ENCODE assay signal across 21 cellular contexts in genomic region chr5:151895660-151896040, GRCh38. TPM values are rescaled to one million over a fixed set of nuclear protein-coding genes. Genes with fewer than 3 reads are reported as not detected.
DNase-seq lines count a peak whose midpoint lies in the region; ATAC-seq, FAIRE-seq and TF ChIP-seq lines count a peak whose summit lies in the region.
"Had no signal": no experiment of that assay in that cellular context is flagged by ENCODE, and none has a peak within 500 bp of the region (broad histone marks: within the 10 kb centered on the region; RNA-seq: fewer than 3 reads in every experiment).

No MANE protein-coding gene starts in this region.

- H3K4me3 ChIP-seq in fibroblast of villous mesenchyme (ENCODE audit: low read depth, low read length): no peak overlapping the region
- peak overlapping the region; percentile 42 for H3K4me3 ChIP-seq in skeletal muscle satellite cell (ENCODE audit: low read length)
- H3K4me3 ChIP-seq in transverse colon: no peak overlapping the region
- H3K4me3 ChIP-seq: heart right ventricle had no signal

- peak overlapping the region; percentile 10 for H3K9ac ChIP-seq in skeletal muscle satellite cell (ENCODE audit: low read depth, low read length)

- in situ Hi-C loops in transverse colon (cut with MboI; ENCODE audit: low pct_ligation_motif_present in 1 of 4, low pct_unique_long_range_greater_than_20kb in 1 of 4, low sequenced_read_pairs in 3 of 4): no loop called here

- H3K4me2 ChIP-seq in skeletal muscle satellite cell (ENCODE audit: low read length): peak overlapping the region; percentile 66

- WGBS in transverse colon (ENCODE audit: low coverage in 1 of 2), 2 donors: 64 to 75% methylated on average over 4 of the region's 5 CpGs

- no peaks in the 10 kb centered on the region for H3K36me3 ChIP-seq in skeletal muscle satellite cell (ENCODE audit: insufficient read depth, low read length)
- no peaks in the 10 kb centered on the region for H3K36me3 ChIP-seq in transverse colon
- H3K36me3 ChIP-seq: heart right ventricle had no signal

- H3K27me3 ChIP-seq in skeletal muscle satellite cell (ENCODE audit: control insufficient read depth, insufficient read depth, low read length) (no peaks in the 10 kb centered on the region), transverse colon (no peaks in the 10 kb centered on the region)
- H3K27me3 ChIP-seq: heart right ventricle had no signal

- DNase-seq in H54 (ENCODE audit: insufficient read length, low spot score) (peak; percentile 7), RWPE1 (ENCODE audit: low spot score) (no peak), fibroblast of villous mesenchyme (ENCODE audit: low read depth) (peak; percentile 1), SKM-1 treated with dmso at 0.1 percent for 144 hours (lab: John Stamatoyannopoulos, UW; ENCODE audit: unreplicated experiment) (no peak), transverse colon (no peak)
- DNase-seq: activated B cell treated with CpG ODN at 0.5 μM for 24 hours; activated CD8-positive, alpha-beta memory T cell treated with anti-CD3 and anti-CD28 coated beads, Interleukin-2, amount 10 ng/mL, durations not matched to agents 7 days and 5 days; activated effector memory CD4-positive, alpha-beta T cell treated with anti-CD3 and anti-CD28 coated beads, Interleukin-2, amount 50 U/mL, for 16 hours; anterior cingulate cortex; DND-41; heart right ventricle; kidney; NCI-H2029 had no signal

- H3K27ac ChIP-seq in RWPE1 (peak overlapping the region; percentile 74), transverse colon (no peak overlapping the region)
- H3K27ac ChIP-seq: C4-2B, heart right ventricle had no signal

- no peak for FAIRE-seq in H54 (lab: Jason Lieb, UNC)
- FAIRE-seq: kidney had no signal

- CTCF ChIA-PET in RWPE1 (lab: Yijun Ruan, JAX): interaction anchor here (1.1 kb wide), 2 partner anchors 10 to 71 kb away, joined by 3 to 4 read pairs; no protein-coding TSS in a partner anchor

- intact Hi-C loops in transverse colon (cut with DNase I; ENCODE audit: low total_unique reads): no loop called here

- POLR2A ChIA-PET in RWPE1 (lab: Yijun Ruan, JAX; ENCODE audit: low non-redundant PET): interaction anchor here (0.5 kb wide), 1 partner anchor 1137 kb away, joined by 3 read pairs; no protein-coding TSS in a partner anchor

- no peak for ATAC-seq in GM19023 (IDR thresholded peaks at IDR 0.05; ENCODE audit: unreplicated experiment)
- ATAC-seq: activated CD8-positive, alpha-beta memory T cell treated with anti-CD3 and anti-CD28 coated beads, Interleukin-2, amount 10 ng/mL, durations not matched to agents 7 days and 5 days; heart right ventricle had no signal

- TF ChIP-seq CTCF in RWPE1 (conservative IDR thresholded peaks at IDR 0.05; ENCODE audit: low read depth): no peak
- no peak for TF ChIP-seq CTCF in fibroblast of villous mesenchyme (IDR thresholded peaks at IDR 0.05; ENCODE audit: insufficient read depth, low read depth, low read length)
- TF ChIP-seq CTCF in transverse colon (IDR thresholded peaks at IDR 0.05): no peak

- no peak for TF ChIP-seq EP300 in transverse colon (IDR thresholded peaks at IDR 0.05; ENCODE audit: low read depth)

- TF ChIP-seq POLR2A in H54 (IDR thresholded peaks at IDR 0.05; ENCODE audit: low read depth, low read length): no peak
- TF ChIP-seq POLR2A in transverse colon (IDR thresholded peaks at IDR 0.05): no peak

- peaks cover 33% of the 10 kb centered on the region for H3K4me1 ChIP-seq in skeletal muscle satellite cell (ENCODE audit: control insufficient read depth, insufficient read depth, low read length)
- no peaks in the 10 kb centered on the region for H3K4me1 ChIP-seq in transverse colon

- H3K9me3 ChIP-seq in skeletal muscle satellite cell (replicated peaks; ENCODE audit: low read length) (no peaks in the 10 kb centered on the region), transverse colon (no peaks in the 10 kb centered on the region)
- H3K9me3 ChIP-seq: heart right ventricle had no signal

RNA-seq across cellular contexts. Expression of gene GLRA1, which starts 29.0 kb away (rescaled TPM):
- total RNA-seq in fibroblast of villous mesenchyme (not detected in 2 replicates), transverse colon (not detected)
- not detected in 2 replicates for total RNA-seq in skeletal muscle satellite cell (2012; rRNA removed)
- total RNA-seq: activated B cell treated with CpG ODN at 0.5 μM for 24 hours; activated CD8-positive, alpha-beta memory T cell treated with anti-CD3 and anti-CD28 coated beads, Interleukin-2, amount 10 ng/mL, durations not matched to agents 7 days and 5 days; esophagus mucosa; H4; heart right ventricle; HT1080; kidney; PC-3; posterior vena cava had no signal

Comparison
In these comparisons a context has a peak if more than half of its experiments do, and no peak if none do; other contexts are left out.
1. DNase-seq: peak in H54 (single experiment) and fibroblast of villous mesenchyme (single experiment); none in RWPE1 (single experiment), SKM-1 treated with dmso at 0.1 percent for 144 hours (single experiment) and transverse colon (single experiment).